ENCODE assay signal across 8 cellular contexts in the genomic region with DNA sequence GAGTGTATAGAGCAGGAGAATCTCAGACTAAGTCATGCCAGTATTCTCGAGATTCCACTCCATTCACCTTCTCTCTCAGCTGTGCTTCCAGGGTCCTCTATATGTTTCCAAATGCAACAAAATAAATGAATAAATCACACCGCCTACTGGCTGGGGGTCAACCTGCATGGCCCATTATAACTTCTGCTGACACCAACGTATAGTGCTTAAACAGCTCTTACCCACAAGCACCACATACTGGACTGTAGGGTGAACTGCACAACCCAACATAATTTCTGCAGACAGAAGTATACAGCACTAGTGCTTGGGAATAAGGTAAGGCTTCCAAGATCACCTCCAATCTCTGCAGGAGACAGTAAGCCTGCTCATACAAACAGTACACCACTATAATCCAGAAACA. TPM values are rescaled to one million over a fixed set of nuclear protein-coding genes. Genes with fewer than 3 reads are reported as not detected.
DNase-seq lines count a peak whose midpoint lies in the region; ATAC-seq, FAIRE-seq and TF ChIP-seq lines count a peak whose summit lies in the region.
"Had no signal": no experiment of that assay in that cellular context is flagged by ENCODE, and none has a peak within 500 bp of the region (broad histone marks: within the 10 kb centered on the region; RNA-seq: fewer than 3 reads in every experiment).

No MANE protein-coding gene starts in this region.

- no peaks in the 10 kb centered on the region for H3K79me2 ChIP-seq in GM23248 (ENCODE audit: insufficient read depth)
- no peaks in the 10 kb centered on the region for H3K79me2 ChIP-seq in astrocyte (ENCODE audit: insufficient read depth, low read length)
- no peaks in the 10 kb centered on the region for H3K79me2 ChIP-seq in neural progenitor cell (ENCODE audit: low read depth)

- H3F3A ChIP-seq in GM23248 (ENCODE audit: insufficient read depth) = no peaks in the 10 kb centered on the region
- no peaks in the 10 kb centered on the region for H3F3A ChIP-seq in neural progenitor cell (ENCODE audit: low read depth)

- H3K27ac Mint-ChIP-seq in astrocyte (ENCODE audit: unreplicated experiment) (peak overlapping the region; percentile 22), neural progenitor cell (no peak overlapping the region)
- H3K27ac Mint-ChIP-seq: activated naive CD4-positive, alpha-beta T cell treated with anti-CD3 and anti-CD28 coated beads, Interleukin-2, amount 50 U/mL, for 24 hours had no signal

- H3K36me3 Mint-ChIP-seq in astrocyte (ENCODE audit: low read depth, unreplicated experiment) (no peaks in the 10 kb centered on the region), neural progenitor cell (no peaks in the 10 kb centered on the region)
- H3K36me3 Mint-ChIP-seq: activated naive CD4-positive, alpha-beta T cell treated with anti-CD3 and anti-CD28 coated beads, Interleukin-2, amount 50 U/mL, for 24 hours had no signal

- H3K4me1 ChIP-seq in GM23248 (ENCODE audit: insufficient read depth) (no peaks in the 10 kb centered on the region), astrocyte (ENCODE audit: insufficient read depth, low read length) (no peaks in the 10 kb centered on the region), neural progenitor cell (no peaks in the 10 kb centered on the region)

- H3K4me2 ChIP-seq in GM23248 (ENCODE audit: unreplicated experiment) (no peak overlapping the region), astrocyte (ENCODE audit: low read length) (no peak overlapping the region), neural progenitor cell (no peak overlapping the region)

- H3K9ac ChIP-seq in GM23248 = no peak overlapping the region
- H3K9ac ChIP-seq in astrocyte (ENCODE audit: low read length) = no peak overlapping the region
- no peak overlapping the region for H3K9ac ChIP-seq in neural progenitor cell

- H3K27ac ChIP-seq in GM23248 (no peak overlapping the region), astrocyte (ENCODE audit: low read depth, low read length) (no peak overlapping the region), neural progenitor cell (no peak overlapping the region)

- FAIRE-seq in astrocyte (lab: Jason Lieb, UNC) = no peak

- H3K4me3 Mint-ChIP-seq in astrocyte (ENCODE audit: unreplicated experiment) (no peak overlapping the region), neural progenitor cell (no peak overlapping the region)
- H3K4me3 Mint-ChIP-seq: activated naive CD4-positive, alpha-beta T cell treated with anti-CD3 and anti-CD28 coated beads, Interleukin-2, amount 50 U/mL, for 24 hours had no signal

- H2AFZ ChIP-seq in GM23248 (no peak overlapping the region), astrocyte (ENCODE audit: low read depth, low read length) (no peak overlapping the region), neural progenitor cell (replicated peaks) (no peak overlapping the region)

- no peaks in the 10 kb centered on the region for H3K27me3 Mint-ChIP-seq in astrocyte (ENCODE audit: low read depth, unreplicated experiment)
- H3K27me3 Mint-ChIP-seq in neural progenitor cell (ENCODE audit: insufficient read depth, low read depth) = no peaks in the 10 kb centered on the region

- H3K4me1 Mint-ChIP-seq in astrocyte (ENCODE audit: low read depth, unreplicated experiment) = no peaks in the 10 kb centered on the region
- peaks cover 2% of the 10 kb centered on the region for H3K4me1 Mint-ChIP-seq in neural progenitor cell
- H3K4me1 Mint-ChIP-seq: activated naive CD4-positive, alpha-beta T cell treated with anti-CD3 and anti-CD28 coated beads, Interleukin-2, amount 50 U/mL, for 24 hours had no signal

- H3K36me3 ChIP-seq in GM23248 (ENCODE audit: low read depth) = no peaks in the 10 kb centered on the region
- H3K36me3 ChIP-seq in astrocyte (ENCODE audit: insufficient read depth, low read length) = no peaks in the 10 kb centered on the region
- H3K36me3 ChIP-seq in neural progenitor cell = no peaks in the 10 kb centered on the region

- DNase-seq in GM23248 (peak; percentile 25), astrocyte (ENCODE audit: low read depth) (no peak), neural progenitor cell (ENCODE audit: low spot score) (peak; percentile 71), posterior vena cava (ENCODE audit: low spot score) (no peak), DMS153 (lab: John Stamatoyannopoulos, UW) (no peak)
- peak; percentile 68 for DNase-seq in Jurkat, Clone E6-1 (ENCODE audit: low read depth, low spot score)

- H3K4me3 ChIP-seq in GM23248 (no peak overlapping the region), astrocyte (ENCODE audit: insufficient read depth, low read depth, low read length) (no peak overlapping the region), neural progenitor cell (no peak overlapping the region)
- no peak overlapping the region for H3K4me3 ChIP-seq in Jurkat, Clone E6-1 (ENCODE audit: low read length)

- H3K9me3 Mint-ChIP-seq in astrocyte (ENCODE audit: unreplicated experiment) (peaks cover 11% of the 10 kb centered on the region), neural progenitor cell (peaks cover 5% of the 10 kb centered on the region)

- WGBS in GM23248 (ENCODE audit: low coverage in 1 of 2, low lambda C conversion rate in 2 of 2, missing lambda C conversion rate in 2 of 2), 2 experiments = 19 to 34% methylated on average over 3 of the region's 3 CpGs

- peak; percentile 97 for ATAC-seq in GM18505 (IDR thresholded peaks at IDR 0.05; ENCODE audit: unreplicated experiment)

- TF ChIP-seq POLR2A in GM18505 (IDR thresholded peaks at IDR 0.05; ENCODE audit: borderline replicate concordance, extremely low read depth, insufficient read depth, insufficient read length) = no peak

- intact Hi-C loops in posterior vena cava (cut with DNase I) = no loop called here

- in situ Hi-C loops in GM23248 (cut with MboI) = no loop called here

- no peaks in the 10 kb centered on the region for H3K27me3 ChIP-seq in GM23248 (replicated peaks; ENCODE audit: insufficient read depth)
- H3K27me3 ChIP-seq in astrocyte (ENCODE audit: insufficient read depth, low read length) = peaks cover 3% of the 10 kb centered on the region
- H3K27me3 ChIP-seq in neural progenitor cell = no peaks in the 10 kb centered on the region

- no peaks in the 10 kb centered on the region for H4K20me1 ChIP-seq in GM23248 (ENCODE audit: insufficient read depth)
- no peaks in the 10 kb centered on the region for H4K20me1 ChIP-seq in astrocyte (ENCODE audit: insufficient read depth, low read length)
- H4K20me1 ChIP-seq in neural progenitor cell (ENCODE audit: low read depth) = no peaks in the 10 kb centered on the region

- no peaks in the 10 kb centered on the region for H3K9me2 ChIP-seq in GM23248 (ENCODE audit: insufficient read depth)

- H3K9me3 ChIP-seq in GM23248 (ENCODE audit: low read depth) = no peaks in the 10 kb centered on the region
- H3K9me3 ChIP-seq in astrocyte (ENCODE audit: insufficient read depth, low read depth, low read length) = no peaks in the 10 kb centered on the region
- H3K9me3 ChIP-seq in neural progenitor cell (ENCODE audit: low read depth) = no peaks in the 10 kb centered on the region

- TF ChIP-seq CTCF in astrocyte (IDR thresholded peaks at IDR 0.05; ENCODE audit: insufficient read depth, low read depth, low read length) = peak; percentile 28
- peak; percentile 73 for TF ChIP-seq CTCF in neural progenitor cell (IDR thresholded peaks at IDR 0.05)

RNA-seq across cellular contexts. Expression of a gene that starts 33.1 kb away (rescaled TPM):
- total RNA-seq in GM23248 (2014; rRNA removed; shearing (Covaris generic)) = not detected in 2 replicates
- not detected in 2 replicates for polyA plus RNA-seq in GM23248 (2016; fragmentation: Nextera tagmentation; extraction: Ambion mirVana)
- not detected for polyA plus RNA-seq in Jurkat, Clone E6-1 (2012; ENCODE audit: insufficient read depth, insufficient read length)
- total RNA-seq in astrocyte (not detected in 2 replicates), neural progenitor cell (ENCODE audit: low replicate concordance) (0.06 TPM in 1 of 2 replicates, not detected in the other), posterior vena cava (under 1 TPM; 0.32 to 0.33 TPM)

Comparison
In these comparisons a context has a peak if more than half of its experiments do, and no peak if none do; other contexts are left out.
1. DNase-seq: peak in GM23248 (single experiment), Jurkat, Clone E6-1 (single experiment) and neural progenitor cell (single experiment); none in astrocyte (single experiment), posterior vena cava (single experiment) and DMS153 (single experiment).